10 cellular contexts compared by ENCODE assay signal in genomic region chr17:69944406-69944805, GRCh38.
"Had no signal": no experiment of that assay in that cellular context is flagged by ENCODE, and none has a peak within 500 bp of the region (broad histone marks: within the 10 kb centered on the region; RNA-seq: fewer than 3 reads in every experiment).

No MANE protein-coding gene starts in this region.

- H3K4me3 ChIP-seq: GM23248, HAP-1 had no signal

- H3K36me3 Mint-ChIP-seq: IgD-negative memory B cell had no signal

- H3K9me3 Mint-ChIP-seq: HFFc6 had no signal

- H3K27ac Mint-ChIP-seq: HFFc6, IgD-negative memory B cell had no signal

- H3K9ac ChIP-seq: GM23248 had no signal

- H3K9me3 ChIP-seq: HAP-1 had no signal

- H3K4me1 ChIP-seq: HAP-1 had no signal

- H2AFZ ChIP-seq: GM23248 had no signal

- H3K36me3 ChIP-seq: HAP-1 had no signal

- H3K4me1 Mint-ChIP-seq: IgD-negative memory B cell had no signal

- DNase-seq: GM23248, GOT3, H7, HFFc6, KBM-7 had no signal

- H3K27ac ChIP-seq: GM23248, HL-60 had no signal

- H3K27me3 Mint-ChIP-seq: IgD-negative memory B cell had no signal

- ATAC-seq: HCT116, HepG2 had no signal

- H3K4me3 Mint-ChIP-seq: HFFc6, IgD-negative memory B cell had no signal
